Comparison of ENCODE assay signal across 2 cellular contexts in the genomic region with DNA sequence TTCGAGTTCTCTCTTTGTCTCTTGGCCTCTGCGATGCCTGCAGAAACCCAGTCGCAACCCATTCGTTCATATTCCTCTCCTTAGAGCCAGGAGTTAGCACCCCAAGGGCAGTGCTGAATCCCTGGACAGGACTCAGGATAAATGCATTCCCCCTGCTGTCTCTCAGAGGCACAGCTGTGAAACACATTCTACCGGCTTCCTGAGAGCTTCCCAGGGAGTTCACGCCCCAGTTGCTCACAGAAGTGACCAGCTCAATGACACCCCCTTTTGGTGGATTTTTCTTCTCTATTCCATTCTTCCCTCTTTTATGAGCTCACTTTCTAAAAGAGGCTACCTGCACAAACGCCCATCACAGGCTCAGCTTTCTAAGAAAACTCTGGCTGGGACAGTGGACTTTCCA. TPM values are rescaled to one million over a fixed set of nuclear protein-coding genes. Genes with fewer than 3 reads are reported as not detected.
"Had no signal": no experiment of that assay in that cellular context is flagged by ENCODE, and none has a peak within 500 bp of the region (broad histone marks: within the 10 kb centered on the region; RNA-seq: fewer than 3 reads in every experiment).

No MANE protein-coding gene starts in this region.

RNA-seq across cellular contexts. Expression of gene CNTNAP3B, which starts 8.2 kb away (rescaled TPM):
- total RNA-seq: activated CD4-positive, alpha-beta memory T cell treated with anti-CD3 and anti-CD28 coated beads for 36 hours; activated naive CD8-positive, alpha-beta T cell treated with anti-CD3 and anti-CD28 coated beads for 36 hours had no signal
